In genomic region chr2:43349944-43350343, GRCh38 we compare ENCODE assay signal across 15 cellular contexts.
DNase-seq lines count a peak whose midpoint lies in the region; ATAC-seq, FAIRE-seq and TF ChIP-seq lines count a peak whose summit lies in the region.
"Had no signal": no experiment of that assay in that cellular context is flagged by ENCODE, and none has a peak within 500 bp of the region (broad histone marks: within the 10 kb centered on the region; RNA-seq: fewer than 3 reads in every experiment).

No MANE protein-coding gene starts in this region.

- H3K4me2 ChIP-seq in A549 = 0 out of 3 replicates have a peak overlapping the region, but pooled peaks have one; percentile 1
- H3K4me2 ChIP-seq: KMS-11 had no signal

- no TSS peak for BruUV-seq in Panc1 (replicated peaks; lab: Mats Ljungman, UMichigan)

- peaks cover 2% of the 10 kb centered on the region for H3K9me3 Mint-ChIP-seq in progenitor cell of endocrine pancreas (ENCODE audit: low read depth)
- H3K9me3 Mint-ChIP-seq: activated naive CD8-positive, alpha-beta T cell treated with anti-CD3 and anti-CD28 coated beads, Interleukin-2, amount 10 ng/mL, durations not matched to agents 7 days and 5 days; immature natural killer cell had no signal

- WGBS in A549 (ENCODE audit: missing lambda C conversion rate) = 12% methylated on average over 3 of the region's 3 CpGs

- H3K9me3 ChIP-seq in A549 (no peaks in the 10 kb centered on the region), Panc1 (ENCODE audit: control insufficient read depth, insufficient read depth, low read depth, low read length) (no peaks in the 10 kb centered on the region)

- CTCF ChIA-PET in A549 (lab: Yijun Ruan, JAX) = interaction anchor here (1.0 kb wide), 1 partner anchor 9 kb away, joined by 3 read pairs; no protein-coding TSS in a partner anchor
- CTCF ChIA-PET in Panc1 (lab: Charles Lee) = no interaction called here

- no peaks in the 10 kb centered on the region for H3K36me3 ChIP-seq in Panc1 (ENCODE audit: control insufficient read depth, insufficient read depth, low read length)

- no peaks in the 10 kb centered on the region for H3K27me3 ChIP-seq in Panc1 (ENCODE audit: control insufficient read depth, insufficient read depth, low read length)

- peaks cover 21% of the 10 kb centered on the region for H3K27me3 Mint-ChIP-seq in progenitor cell of endocrine pancreas
- H3K27me3 Mint-ChIP-seq: activated naive CD8-positive, alpha-beta T cell treated with anti-CD3 and anti-CD28 coated beads, Interleukin-2, amount 10 ng/mL, durations not matched to agents 7 days and 5 days had no signal

- H3K4me3 ChIP-seq in A549 = no peak overlapping the region
- no peak overlapping the region for H3K4me3 ChIP-seq in Panc1 (ENCODE audit: low read depth in 2 of 2, low read length in 2 of 2)
- H3K4me3 ChIP-seq in fibroblast of villous mesenchyme (ENCODE audit: low read depth, low read length) = no peak overlapping the region
- H3K4me3 ChIP-seq: GM12878 had no signal

- ATAC-seq in A549 (peak in 1 of 2 experiments; percentile 33; a peak in 1 of 6 replicates), Panc1 (peak; percentile 17; the same call in 1 of the 2 replicates), GM18868 (IDR thresholded peaks at IDR 0.05; ENCODE audit: unreplicated experiment) (no peak), HG03571 (IDR thresholded peaks at IDR 0.05; ENCODE audit: unreplicated experiment) (no peak)
- ATAC-seq: GM12878 had no signal

- intact Hi-C loops in Panc1 (cut with micrococcal nuclease; ENCODE audit: unreplicated experiment) = no loop called here

- TF ChIP-seq RAD21 in A549 (conservative IDR thresholded peaks at IDR 0.05 in 1 of 2, IDR thresholded peaks at IDR 0.05 in 1 of 2) = no peak

- peaks cover 2% of the 10 kb centered on the region for H3K36me3 Mint-ChIP-seq in progenitor cell of endocrine pancreas (ENCODE audit: insufficient read depth)

- peak overlapping the region; percentile 4 for H3K27ac Mint-ChIP-seq in progenitor cell of endocrine pancreas
- H3K27ac Mint-ChIP-seq: activated naive CD8-positive, alpha-beta T cell treated with anti-CD3 and anti-CD28 coated beads, Interleukin-2, amount 10 ng/mL, durations not matched to agents 7 days and 5 days had no signal

- H3K4me1 ChIP-seq in A549 (peaks cover 15% of the 10 kb centered on the region), Panc1 (ENCODE audit: control insufficient read depth, insufficient read depth, low read length) (no peaks in the 10 kb centered on the region)

- no peak for TF ChIP-seq EP300 in A549 (IDR thresholded peaks at IDR 0.05)

- DNase-seq in A549 (ENCODE audit: low read depth in 1 of 2, low spot score in 1 of 2) (no peak), Panc1 (ENCODE audit: low read depth, low spot score) (no peak), fibroblast of villous mesenchyme (ENCODE audit: low read depth) (peak; percentile 63), progenitor cell of endocrine pancreas (ENCODE audit: low spot score, unreplicated experiment) (no peak), AG20443 (ENCODE audit: low spot score) (no peak), NCI-H748 treated with DMSO at 0.1 percent for 48 hours (lab: John Stamatoyannopoulos, UW) (no peak)
- DNase-seq: activated CD8-positive, alpha-beta memory T cell treated with anti-CD3 and anti-CD28 coated beads, Interleukin-2, amount 50 U/mL, for 4 hours; activated naive CD8-positive, alpha-beta T cell treated with anti-CD3 and anti-CD28 coated beads, Interleukin-2, amount 10 ng/mL, durations not matched to agents 7 days and 5 days; cortex of kidney; DND-41; immature natural killer cell had no signal

- FAIRE-seq in A549 (lab: Jason Lieb, UNC) = no peak
- FAIRE-seq: GM12878 had no signal

- in situ Hi-C loops in Panc1 (cut with HindIII; ENCODE audit: low pct_unique_long_range_greater_than_20kb, low sequenced_read_pairs) = no loop called here

- H3K27ac ChIP-seq in A549 (0 out of 6 replicates have a peak overlapping the region, but pooled peaks of 1 of the 2 experiments have one; percentile 3), Panc1 (ENCODE audit: low read length) (peak overlapping the region; percentile 35; the same call in 1 of the 2 replicates)
- H3K27ac ChIP-seq: KMS-11 had no signal

- peaks cover 56% of the 10 kb centered on the region for H3K4me1 Mint-ChIP-seq in progenitor cell of endocrine pancreas (ENCODE audit: low read depth)
- H3K4me1 Mint-ChIP-seq: activated naive CD8-positive, alpha-beta T cell treated with anti-CD3 and anti-CD28 coated beads, Interleukin-2, amount 10 ng/mL, durations not matched to agents 7 days and 5 days; immature natural killer cell had no signal

- H3K4me3 Mint-ChIP-seq in progenitor cell of endocrine pancreas (ENCODE audit: low read depth) = no peak overlapping the region
- H3K4me3 Mint-ChIP-seq: activated naive CD8-positive, alpha-beta T cell treated with anti-CD3 and anti-CD28 coated beads, Interleukin-2, amount 10 ng/mL, durations not matched to agents 7 days and 5 days; immature natural killer cell had no signal

- TF ChIP-seq POLR2A in A549 (IDR thresholded peaks at IDR 0.05; ENCODE audit: low read length) = no peak

- POLR2A ChIA-PET in A549 (lab: Yijun Ruan, JAX) = no interaction called here
- POLR2A ChIA-PET in Panc1 (lab: Charles Lee) = no interaction called here

- TF ChIP-seq CTCF in A549 (IDR thresholded peaks at IDR 0.05) (no peak), Panc1 (IDR thresholded peaks at IDR 0.05) (no peak), fibroblast of villous mesenchyme (IDR thresholded peaks at IDR 0.05; ENCODE audit: insufficient read depth, low read depth, low read length) (no peak), progenitor cell of endocrine pancreas (IDR thresholded peaks at IDR 0.05; ENCODE audit: unreplicated experiment) (no peak)

TF ChIP-seq in A549, 52 proteins besides CTCF, POLR2A, EP300 and RAD21:
- TF ChIP-seq HOXB5 (CRISPR knock-in tag; IDR thresholded peaks at IDR 0.05) = no peak
- TF ChIP-seq FOSB (CRISPR knock-in tag; IDR thresholded peaks at IDR 0.05) = no peak
- no peak for TF ChIP-seq NFE2L2 (conservative IDR thresholded peaks at IDR 0.05; ENCODE audit: low read length)
- no peak for TF ChIP-seq ZSCAN20 (CRISPR knock-in tag; IDR thresholded peaks at IDR 0.05)
- no peak for TF ChIP-seq HOXA7 (CRISPR knock-in tag; IDR thresholded peaks at IDR 0.05)
- TF ChIP-seq ESRRA (IDR thresholded peaks at IDR 0.05; ENCODE audit: borderline replicate concordance, low read length) = no peak
- no peak for TF ChIP-seq ATOH8 (CRISPR knock-in tag; IDR thresholded peaks at IDR 0.05; ENCODE audit: low read depth)
